In the genomic region with DNA sequence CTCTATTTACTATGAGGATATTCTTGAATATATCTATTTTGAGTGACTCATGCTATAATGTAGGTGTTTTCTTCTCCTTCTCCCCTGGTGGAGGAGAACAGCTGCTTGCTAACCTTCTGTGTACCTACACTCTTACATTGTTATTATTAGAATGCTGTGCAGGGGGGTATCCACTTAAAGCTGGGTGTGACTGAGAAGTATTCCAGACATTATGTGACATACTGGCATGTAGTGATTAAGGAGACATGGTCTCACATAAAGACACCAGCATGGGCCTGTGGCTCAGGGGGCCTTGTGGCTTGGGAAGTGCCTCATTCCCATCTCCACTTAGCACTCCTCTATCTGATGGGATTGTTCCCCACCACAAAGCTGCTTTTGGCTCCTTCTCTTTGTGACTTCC, we compare ENCODE assay signal across 26 cellular contexts.
DNase-seq lines count a peak whose midpoint lies in the region; ATAC-seq and TF ChIP-seq lines count a peak whose summit lies in the region.
"Had no signal": no experiment of that assay in that cellular context is flagged by ENCODE, and none has a peak within 500 bp of the region (broad histone marks: within the 10 kb centered on the region; RNA-seq: fewer than 3 reads in every experiment).

No MANE protein-coding gene starts in this region.

- H3K4me1 Mint-ChIP-seq in naive thymus-derived CD8-positive, alpha-beta T cell = no peaks in the 10 kb centered on the region
- H3K4me1 Mint-ChIP-seq: CD4-positive, CD25-positive, alpha-beta regulatory T cell had no signal

- H3K4me3 ChIP-seq in right atrium auricular region = no peak overlapping the region
- no peak overlapping the region for H3K4me3 ChIP-seq in upper lobe of right lung
- H3K4me3 ChIP-seq: ascending aorta, coronary artery, Peyer's patch, prostate gland had no signal

- no peaks in the 10 kb centered on the region for H3K27me3 Mint-ChIP-seq in naive thymus-derived CD8-positive, alpha-beta T cell
- H3K27me3 Mint-ChIP-seq: CD4-positive, CD25-positive, alpha-beta regulatory T cell; natural killer cell treated with Interleukin-12 subunit alpha and Interleukin-12 subunit beta and Interleukin-15 and Interleukin-18, amount 100 ng/mL, for 72 hours had no signal

- H3K4me1 ChIP-seq in right atrium auricular region (peaks cover 0 to 35% of the 10 kb centered on the region in 2 donors), upper lobe of right lung (peaks cover 8% of the 10 kb centered on the region)
- H3K4me1 ChIP-seq: Peyer's patch, prostate gland had no signal

- DNase-seq in Right ventricle myocardium inferior (ENCODE audit: missing footprints) (no peak), right atrium auricular region (ENCODE audit: low spot score) (no peak), NCI-H748 (lab: John Stamatoyannopoulos, UW; ENCODE audit: unreplicated experiment) (peak; percentile 85), left ventricle myocardium superior (peak; percentile 57), upper lobe of right lung (no peak)
- no peak for DNase-seq in stimulated activated CD4-positive, alpha-beta T cell treated with anti-CD3 and anti-CD28 coated beads, Interleukin-12 subunit alpha, Interleukin-12 subunit beta, amount 100 ng/mL, for 4 hours
- DNase-seq in naive thymus-derived CD8-positive, alpha-beta T cell = no peak
- DNase-seq: activated CD4-positive, alpha-beta T cell treated with anti-CD3 and anti-CD28 coated beads, Interleukin-2, amount 50 U/mL, for 48 hours; activated CD4-positive, CD25-positive, alpha-beta regulatory T cell treated with anti-CD3 and anti-CD28 coated beads, Interleukin-2, amount 50 U/mL, for 72 hours; activated T-cell treated with anti-CD3 and anti-CD28 coated beads, Interleukin-2, amount 50 U/mL, for 72 hours; AML-193; CD4-positive, CD25-positive, alpha-beta regulatory T cell; effector CD8-positive, alpha-beta T cell; H7; NCI-H1436; NCI-H526; occipital lobe; Peyer's patch; SIG-M5; stimulated activated naive CD4-positive, alpha-beta T cell had no signal

- no peaks in the 10 kb centered on the region for H3K36me3 Mint-ChIP-seq in naive thymus-derived CD8-positive, alpha-beta T cell
- H3K36me3 Mint-ChIP-seq: CD4-positive, CD25-positive, alpha-beta regulatory T cell had no signal

- peaks cover 1 to 29% (median 7%) of the 10 kb centered on the region in 9 donors for H3K9me3 Mint-ChIP-seq in naive thymus-derived CD8-positive, alpha-beta T cell

- H3K36me3 ChIP-seq in right atrium auricular region (no peaks in the 10 kb centered on the region), upper lobe of right lung (no peaks in the 10 kb centered on the region)
- H3K36me3 ChIP-seq: ascending aorta, Peyer's patch, prostate gland had no signal

- H3K27me3 ChIP-seq in right atrium auricular region (no peaks in the 10 kb centered on the region), upper lobe of right lung (no peaks in the 10 kb centered on the region)
- H3K27me3 ChIP-seq: ascending aorta, Peyer's patch had no signal

- TF ChIP-seq CTCF in right atrium auricular region (IDR thresholded peaks at IDR 0.05) (no peak), upper lobe of right lung (IDR thresholded peaks at IDR 0.05) (no peak)

- H3K27ac ChIP-seq in right atrium auricular region = peak overlapping the region in 1 of 2 donors; percentile 54
- no peak overlapping the region for H3K27ac ChIP-seq in upper lobe of right lung
- H3K27ac ChIP-seq: ascending aorta, coronary artery, Peyer's patch, prostate gland had no signal

- peak; percentile 95 for ATAC-seq in Right ventricle myocardium inferior
- peak; percentile 97 for ATAC-seq in left ventricle myocardium superior
- peak; percentile 82 for ATAC-seq in upper lobe of right lung
- ATAC-seq in HG02884 (IDR thresholded peaks at IDR 0.05; ENCODE audit: unreplicated experiment) = no peak
- ATAC-seq in naive thymus-derived CD8-positive, alpha-beta T cell = no peak
- ATAC-seq: activated T-cell treated with anti-CD3 and anti-CD28 coated beads, Interleukin-2, amount 50 U/mL, for 72 hours; HepG2; natural killer cell treated with Interleukin-12 subunit alpha and Interleukin-12 subunit beta and Interleukin-15 and Interleukin-18, amount 100 ng/mL, for 72 hours had no signal

- H3K9me3 ChIP-seq in right atrium auricular region (no peaks in the 10 kb centered on the region), upper lobe of right lung (no peaks in the 10 kb centered on the region)
- H3K9me3 ChIP-seq: ascending aorta, Peyer's patch, prostate gland had no signal

- no peak overlapping the region for H3K4me3 Mint-ChIP-seq in naive thymus-derived CD8-positive, alpha-beta T cell
- H3K4me3 Mint-ChIP-seq: activated T-cell treated with anti-CD3 and anti-CD28 coated beads, Interleukin-2, amount 50 U/mL, for 72 hours; CD4-positive, CD25-positive, alpha-beta regulatory T cell; natural killer cell treated with Interleukin-12 subunit alpha and Interleukin-12 subunit beta and Interleukin-15 and Interleukin-18, amount 100 ng/mL, for 72 hours had no signal

- intact Hi-C loops in Right ventricle myocardium inferior (cut with DNase I) (loop anchor here (5.0 kb wide), 1 partner anchor 43 kb away; no protein-coding TSS in a partner anchor), left ventricle myocardium superior (cut with micrococcal nuclease) (no loop called here), upper lobe of right lung (cut with DNase I) (no loop called here)

- POLR2A ChIA-PET in naive thymus-derived CD8-positive, alpha-beta T cell (lab: Charles Lee) = no interaction called here

- H3K27ac Mint-ChIP-seq in naive thymus-derived CD8-positive, alpha-beta T cell = no peak overlapping the region
- H3K27ac Mint-ChIP-seq: activated T-cell treated with anti-CD3 and anti-CD28 coated beads, Interleukin-2, amount 50 U/mL, for 72 hours; CD4-positive, CD25-positive, alpha-beta regulatory T cell; natural killer cell treated with Interleukin-12 subunit alpha and Interleukin-12 subunit beta and Interleukin-15 and Interleukin-18, amount 100 ng/mL, for 72 hours had no signal

Comparison
In these comparisons a context has a peak if more than half of its experiments do, and no peak if none do; other contexts are left out.
1. DNase-seq: peak in NCI-H748 (single experiment) and left ventricle myocardium superior (single experiment); none in Right ventricle myocardium inferior (single experiment), right atrium auricular region (single experiment), upper lobe of right lung (single experiment), stimulated activated CD4-positive, alpha-beta T cell treated with anti-CD3 and anti-CD28 coated beads, Interleukin-12 subunit alpha, Interleukin-12 subunit beta, amount 100 ng/mL, for 4 hours (single experiment) and naive thymus-derived CD8-positive, alpha-beta T cell (0 of 10).
2. ATAC-seq: peak in Right ventricle myocardium inferior (single experiment), left ventricle myocardium superior (single experiment) and upper lobe of right lung (single experiment); none in HG02884 (single experiment) and naive thymus-derived CD8-positive, alpha-beta T cell (0 of 2).